8 cellular contexts compared by ENCODE assay signal in genomic region chr2:74147729-74148456, GRCh38. TPM values are rescaled to one million over a fixed set of nuclear protein-coding genes. Genes with fewer than 3 reads are reported as not detected.
A peak's percentile ranks its signal among the peaks of the same experiment; 100 is the strongest.
DNase-seq lines count a peak whose midpoint lies in the region; ATAC-seq and TF ChIP-seq lines count a peak whose summit lies in the region.

Gene BOLA3, minus strand, starts transcription at chr2:74147912. Its CDS starts 38 bp downstream, at chr2:74147874.

- WGBS in lower leg skin, 2 donors = 2 to 3% methylated on average over 39 to 67 of the region's 67 CpGs

- peak within 1 kb of the TSS; percentile 85 for H3K4me3 ChIP-seq in BLaER1
- H3K4me3 ChIP-seq in lower leg skin (ENCODE audit: low read depth, poor library complexity, severe bottlenecking) = peak within 1 kb of the TSS; percentile 49

- H3K36me3 Mint-ChIP-seq in activated CD4-positive, alpha-beta T cell treated with anti-CD3 and anti-CD28 coated beads, Interleukin-2, amount 10 ng/mL, durations not matched to agents 7 days and 5 days (ENCODE audit: low read depth) = peaks cover 14% of the 10 kb centered on the region

- H4K20me1 ChIP-seq in BLaER1 = peaks cover 17% of the 10 kb centered on the region; the same call in 1 of the 2 replicates

- no peak within 1 kb of the TSS for H3K4me3 Mint-ChIP-seq in activated CD4-positive, alpha-beta T cell treated with anti-CD3 and anti-CD28 coated beads, Interleukin-2, amount 10 ng/mL, durations not matched to agents 7 days and 5 days

- DNase-seq in NCI-H510A treated with DMSO at 0.1 percent for 48 hours (lab: John Stamatoyannopoulos, UW) (peak; percentile 86), dermis microvascular lymphatic vessel endothelial cell (ENCODE audit: low read depth in 2 of 2) (peak; percentile 25 to 80), lower leg skin (ENCODE audit: low spot score in 2 of 2) (peak; percentile 74 to 96)
- peak; percentile 82 for DNase-seq in activated CD4-positive, alpha-beta T cell treated with anti-CD3 and anti-CD28 coated beads, Interleukin-2, amount 10 ng/mL, durations not matched to agents 7 days and 5 days
- DNase-seq in stimulated activated CD4-positive, alpha-beta T cell treated with anti-CD3 and anti-CD28 coated beads, Interleukin-4, amount 100 ng/mL, for 48 hours (ENCODE audit: low read depth in 2 of 2) = peak; percentile 82 to 89

- no peak for TF ChIP-seq POLR2A in lower leg skin (IDR thresholded peaks at IDR 0.05)

- peak within 1 kb of the TSS; percentile 86 for H3K9ac ChIP-seq in BLaER1

- H3K4me1 ChIP-seq in BLaER1 = peaks cover 23% of the 10 kb centered on the region

- H3K36me3 ChIP-seq in BLaER1 = peaks cover 37% of the 10 kb centered on the region

- H3K27ac Mint-ChIP-seq in activated CD4-positive, alpha-beta T cell treated with anti-CD3 and anti-CD28 coated beads, Interleukin-2, amount 10 ng/mL, durations not matched to agents 7 days and 5 days = no peak within 1 kb of the TSS

- POLR2A ChIA-PET in activated CD4-positive, alpha-beta T cell treated with anti-CD3 and anti-CD28 coated beads, Interleukin-2, amount 10 ng/mL, durations not matched to agents 7 days and 5 days (lab: Charles Lee) = interaction anchor here (1.2 kb wide), 1 partner anchor 411 kb away, joined by 7 read pairs; the partner anchor contains the start of gene TPRKB

- H3K9me3 Mint-ChIP-seq in activated CD4-positive, alpha-beta T cell treated with anti-CD3 and anti-CD28 coated beads, Interleukin-2, amount 10 ng/mL, durations not matched to agents 7 days and 5 days = no peaks in the 10 kb centered on the region

- intact Hi-C loops in lower leg skin (cut with DNase I; ENCODE audit: low total_unique reads) = no loop called here

- peaks cover under 1% of the 10 kb centered on the region for H3K4me1 Mint-ChIP-seq in activated CD4-positive, alpha-beta T cell treated with anti-CD3 and anti-CD28 coated beads, Interleukin-2, amount 10 ng/mL, durations not matched to agents 7 days and 5 days

- no peaks in the 10 kb centered on the region for H3K9me3 ChIP-seq in BLaER1

- H3K4me2 ChIP-seq in BLaER1 = peak within 1 kb of the TSS; percentile 93

- H3K27me3 ChIP-seq in BLaER1 = no peaks in the 10 kb centered on the region

- H3K27me3 Mint-ChIP-seq in activated CD4-positive, alpha-beta T cell treated with anti-CD3 and anti-CD28 coated beads, Interleukin-2, amount 10 ng/mL, durations not matched to agents 7 days and 5 days = no peaks in the 10 kb centered on the region

- peak in 1 of 3 donors; percentile 32 for TF ChIP-seq CTCF in lower leg skin (IDR thresholded peaks at IDR 0.05)

- peak within 1 kb of the TSS; percentile 81 for H3K27ac ChIP-seq in BLaER1

- ATAC-seq in GM19043 (IDR thresholded peaks at IDR 0.05; ENCODE audit: low read depth, unreplicated experiment) = peak; percentile 89
- peak; percentile 54 for ATAC-seq in HG03378 (IDR thresholded peaks at IDR 0.05; ENCODE audit: unreplicated experiment)

- CTCF ChIA-PET in activated CD4-positive, alpha-beta T cell treated with anti-CD3 and anti-CD28 coated beads, Interleukin-2, amount 10 ng/mL, durations not matched to agents 7 days and 5 days (lab: Charles Lee) = interaction anchor here (0.5 to 3.1 kb wide), 22 partner anchors 10 to 336 kb away, joined by 3 to 22 read pairs (median 4); partner anchors contain the start of gene STAMBP

RNA-seq across cellular contexts. Expression of gene BOLA3, which starts in this region (rescaled TPM):
- 10 to 100 TPM; 53.3 to 63.2 TPM for total RNA-seq in activated CD4-positive, alpha-beta T cell treated with anti-CD3 and anti-CD28 coated beads, Interleukin-2, amount 10 ng/mL, durations not matched to agents 7 days and 5 days
- 12.1 and 19.4 TPM in 2 replicates for total RNA-seq in dermis microvascular lymphatic vessel endothelial cell
- 10 to 100 TPM in 3 of 4 donors, 1 to 10 TPM in 1; 7.8 to 19.9 (median 16.6) TPM for total RNA-seq in lower leg skin

Comparison
In these comparisons a context has a peak if more than half of its experiments do, and no peak if none do; other contexts are left out.
1. Peak in every context shown above with its lines: DNase-seq, ATAC-seq, H3K4me3 ChIP-seq and H3K27ac ChIP-seq.